In the genomic region with DNA sequence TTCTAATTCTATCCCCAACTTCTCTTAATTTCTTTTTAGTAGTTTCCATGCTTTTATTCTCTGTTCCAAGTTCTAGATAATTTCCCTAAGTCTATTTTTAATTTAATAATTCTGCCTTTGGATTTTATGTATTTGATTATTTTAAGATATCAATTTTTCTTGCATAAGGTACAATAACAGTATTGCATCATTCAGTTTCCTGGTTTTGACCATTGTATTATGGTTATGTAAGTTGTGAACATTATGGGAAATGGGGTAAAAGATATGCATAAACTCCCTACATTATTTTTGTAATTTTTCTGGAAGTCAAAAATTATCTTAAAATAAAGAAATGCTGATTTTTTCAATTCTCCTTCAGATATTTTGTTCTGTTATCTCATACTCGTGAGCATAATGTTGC, we compare ENCODE assay signal across 22 cellular contexts. TPM values are rescaled to one million over a fixed set of nuclear protein-coding genes. Genes with fewer than 3 reads are reported as not detected.
DNase-seq lines count a peak whose midpoint lies in the region; ATAC-seq, FAIRE-seq and TF ChIP-seq lines count a peak whose summit lies in the region.
"Had no signal": no experiment of that assay in that cellular context is flagged by ENCODE, and none has a peak within 500 bp of the region (broad histone marks: within the 10 kb centered on the region; RNA-seq: fewer than 3 reads in every experiment).

No MANE protein-coding gene starts in this region.

- H3K4me1 ChIP-seq in kidney (ENCODE audit: control insufficient read depth in 1 of 2, insufficient read depth in 1 of 2, low read depth in 1 of 2, low read length in 2 of 2), result no peaks in the 10 kb centered on the region
- H3K4me1 ChIP-seq: BLaER1, Caco-2, HAP-1 had no signal

- no peak for TF ChIP-seq CTCF in kidney (IDR thresholded peaks at IDR 0.05; ENCODE audit: borderline replicate concordance, extremely low read depth, insufficient read depth)

- intact Hi-C loops in kidney (cut with DNase I), result no loop called here

- H3K4me1 Mint-ChIP-seq in activated T-cell treated with anti-CD3 and anti-CD28 coated beads, Interleukin-2, amount 50 U/mL, for 72 hours (ENCODE audit: low read depth), result no peaks in the 10 kb centered on the region
- H3K4me1 Mint-ChIP-seq: B cell; CD4-positive, CD25-positive, alpha-beta regulatory T cell had no signal

- no peaks in the 10 kb centered on the region for H3K36me3 Mint-ChIP-seq in activated T-cell treated with anti-CD3 and anti-CD28 coated beads, Interleukin-2, amount 50 U/mL, for 72 hours (ENCODE audit: insufficient read depth in 2 of 2)
- H3K36me3 Mint-ChIP-seq: CD4-positive, CD25-positive, alpha-beta regulatory T cell; CD8-positive, alpha-beta T cell had no signal

- H3K9ac ChIP-seq in kidney (ENCODE audit: low read length in 2 of 2), result no peak overlapping the region
- H3K9ac ChIP-seq: BLaER1 had no signal

- no peak overlapping the region for H3K4me3 ChIP-seq in kidney (ENCODE audit: low read length in 2 of 2)
- H3K4me3 ChIP-seq: BLaER1, HAP-1 had no signal

- no peak for ATAC-seq in activated T-cell treated with anti-CD3 and anti-CD28 coated beads, Interleukin-2, amount 50 U/mL, for 72 hours (replicated peaks in 1 of 2)
- ATAC-seq in HG02884 (IDR thresholded peaks at IDR 0.05; ENCODE audit: unreplicated experiment), result no peak
- ATAC-seq in HG02852 (IDR thresholded peaks at IDR 0.05; ENCODE audit: unreplicated experiment), result no peak
- ATAC-seq: CD8-positive, alpha-beta T cell had no signal

- H3K4me3 Mint-ChIP-seq in activated T-cell treated with anti-CD3 and anti-CD28 coated beads, Interleukin-2, amount 50 U/mL, for 72 hours, result no peak overlapping the region
- H3K4me3 Mint-ChIP-seq: B cell; CD4-positive, CD25-positive, alpha-beta regulatory T cell; CD8-positive, alpha-beta T cell; HFFc6 had no signal

- no peak overlapping the region for H3K27ac ChIP-seq in kidney (ENCODE audit: low read depth in 2 of 2, low read length in 2 of 2)
- H3K27ac ChIP-seq: 22Rv1, BLaER1, C4-2B had no signal

- H3K27me3 Mint-ChIP-seq in activated T-cell treated with anti-CD3 and anti-CD28 coated beads, Interleukin-2, amount 50 U/mL, for 72 hours (ENCODE audit: low read depth), result peaks cover 16% of the 10 kb centered on the region

- DNase-seq in activated T-cell treated with anti-CD3 and anti-CD28 coated beads, Interleukin-2, amount 50 U/mL, for 72 hours, result no peak
- DNase-seq in activated T-cell treated with anti-CD3 and anti-CD28 coated beads for 4 hours (no peak), OCI-M1 (lab: John Stamatoyannopoulos, UW) (peak; percentile 44), kidney (no peak)
- DNase-seq: Caco-2; CD4-positive, CD25-positive, alpha-beta regulatory T cell; CD8-positive, alpha-beta T cell; DMS53; DMS79 treated with DMSO at 0.1 percent for 48 hours; GF-D8; GOT3; HFFc6 had no signal

- no peaks in the 10 kb centered on the region for H3K36me3 ChIP-seq in kidney (ENCODE audit: control insufficient read depth in 1 of 2, insufficient read depth in 2 of 2, low read length in 2 of 2)
- H3K36me3 ChIP-seq: BLaER1, HAP-1 had no signal

- no peaks in the 10 kb centered on the region for H3K9me3 ChIP-seq in kidney (ENCODE audit: control insufficient read depth in 1 of 2, low read length in 2 of 2)
- H3K9me3 ChIP-seq: BLaER1, Caco-2, HAP-1 had no signal

- H3K27ac Mint-ChIP-seq in activated T-cell treated with anti-CD3 and anti-CD28 coated beads, Interleukin-2, amount 50 U/mL, for 72 hours, result peak overlapping the region; percentile 72
- H3K27ac Mint-ChIP-seq: B cell; CD4-positive, CD25-positive, alpha-beta regulatory T cell; CD8-positive, alpha-beta T cell; HFFc6 had no signal

- H3K9me3 Mint-ChIP-seq in activated T-cell treated with anti-CD3 and anti-CD28 coated beads, Interleukin-2, amount 50 U/mL, for 72 hours, result no peaks in the 10 kb centered on the region
- H3K9me3 Mint-ChIP-seq: CD4-positive, CD25-positive, alpha-beta regulatory T cell; CD8-positive, alpha-beta T cell; HFFc6 had no signal

- FAIRE-seq in kidney (lab: Jason Lieb, UNC), result peak; percentile 62
- FAIRE-seq: GM12891, GM18507, H54 had no signal

RNA-seq across cellular contexts. Expression of a gene that starts 21.1 kb away (rescaled TPM):
- 10 to 100 TPM; 41.2 to 44.9 TPM for total RNA-seq in activated T-cell treated with anti-CD3 and anti-CD28 coated beads, Interleukin-2, amount 50 U/mL, for 72 hours
- 5.8 TPM for total RNA-seq in kidney
- 2.6 TPM for polyA plus RNA-seq in kidney (ENCODE audit: insufficient read depth, low read depth, low replicate concordance)
